ENCODE assay signal across 8 cellular contexts in genomic region chr19:21020298-21021227, GRCh38. TPM values are rescaled to one million over a fixed set of nuclear protein-coding genes. Genes with fewer than 3 reads are reported as not detected.
A peak's percentile ranks its signal among the peaks of the same experiment; 100 is the strongest.
DNase-seq lines count a peak whose midpoint lies in the region; ATAC-seq and TF ChIP-seq lines count a peak whose summit lies in the region.

Gene ZNF430 (plus strand): TSS chr19:21020657. CDS start chr19:21020801, 144 bp downstream.

- H4K20me1 ChIP-seq in OCI-LY3 (ENCODE audit: insufficient read depth, low read length), result peaks cover 10% of the 10 kb centered on the region

- peak within 1 kb of the TSS; percentile 94 for H3K9ac ChIP-seq in OCI-LY3 (ENCODE audit: low read length)

- peak within 1 kb of the TSS; percentile 80 for H3K27ac ChIP-seq in OCI-LY3 (ENCODE audit: low read length)

- peak within 1 kb of the TSS; percentile 54 for H3K4me2 ChIP-seq in OCI-LY3 (ENCODE audit: low read length)

- peaks cover 47% of the 10 kb centered on the region for H3K79me2 ChIP-seq in OCI-LY3 (ENCODE audit: low read length)

- peaks cover 18% of the 10 kb centered on the region for H3K36me3 Mint-ChIP-seq in Calu3 (ENCODE audit: insufficient read depth, unreplicated experiment)

- intact Hi-C loops in Calu3 (cut with micrococcal nuclease; ENCODE audit: unreplicated experiment), result no loop called here

- peaks cover 27% of the 10 kb centered on the region for H3K36me3 ChIP-seq in OCI-LY3 (replicated peaks; ENCODE audit: low read depth, low read length)

- H3K9me3 ChIP-seq in OCI-LY3 (ENCODE audit: insufficient read depth, low read length), result no peaks in the 10 kb centered on the region

- no peak for TF ChIP-seq CTCF in Calu3 (IDR thresholded peaks at IDR 0.05; ENCODE audit: unreplicated experiment)
- no peak for TF ChIP-seq CTCF in OCI-LY3 (IDR thresholded peaks at IDR 0.05; ENCODE audit: low read depth, low read length)

- peaks cover 14% of the 10 kb centered on the region; the same call in 1 of the 2 replicates for H3K4me1 ChIP-seq in OCI-LY3 (ENCODE audit: low read length)

- ATAC-seq in GM21447 (IDR thresholded peaks at IDR 0.05; ENCODE audit: unreplicated experiment), result peak; percentile 97

- H3K27me3 ChIP-seq in OCI-LY3 (ENCODE audit: low read depth, low read length), result no peaks in the 10 kb centered on the region

- no peaks in the 10 kb centered on the region for H3K9me3 Mint-ChIP-seq in Calu3 (ENCODE audit: low read depth, unreplicated experiment)

- H3K4me3 Mint-ChIP-seq in Calu3 (ENCODE audit: low read depth, unreplicated experiment), result peak within 1 kb of the TSS; percentile 98

- TSS peak; percentile 54 for BruUV-seq in Calu3 (replicated peaks; lab: Mats Ljungman, UMichigan)

- peak; percentile 86 for DNase-seq in Calu3
- peak; percentile 88 for DNase-seq in HuH-7 (ENCODE audit: low spot score)
- peak; percentile 91 for DNase-seq in activated CD8-positive, alpha-beta memory T cell treated with anti-CD3 and anti-CD28 coated beads, Interleukin-2, amount 50 U/mL, for 48 hours
- peak; percentile 79 for DNase-seq in epidermal melanocyte (ENCODE audit: insufficient read length, low spot score)
- peak; percentile 91 for DNase-seq in middle frontal gyrus (ENCODE audit: extremely low spot score, low spot score)
- DNase-seq in stimulated activated CD8-positive, alpha-beta memory T cell treated with anti-CD3 and anti-CD28 coated beads, Interleukin-2, amount 100 ng/mL, for 48 hours (ENCODE audit: low read depth in 2 of 2), result peak; percentile 79 to 89

- peak within 1 kb of the TSS; percentile 96 for H3K27ac Mint-ChIP-seq in Calu3 (ENCODE audit: unreplicated experiment)

- H3K4me1 Mint-ChIP-seq in Calu3 (ENCODE audit: low read depth, unreplicated experiment), result peaks cover 8% of the 10 kb centered on the region

- CTCF ChIA-PET in Calu3 (lab: Charles Lee), result no interaction called here

- no peaks in the 10 kb centered on the region for H3K27me3 Mint-ChIP-seq in Calu3 (ENCODE audit: unreplicated experiment)

- H3K4me3 ChIP-seq in OCI-LY3 (ENCODE audit: low read length), result peak within 1 kb of the TSS; percentile 92

- peak within 1 kb of the TSS; percentile 94 for H2AFZ ChIP-seq in OCI-LY3 (ENCODE audit: low read depth, low read length)

RNA-seq across cellular contexts. Expression of gene ZNF430, which starts in this region (rescaled TPM):
- 5.0 and 6.1 TPM in 2 replicates for total RNA-seq in Calu3 (2022)

Comparison
In these comparisons a context has a peak if more than half of its experiments do, and no peak if none do; other contexts are left out.
1. Peak in every context shown above with its lines: DNase-seq, ATAC-seq, H3K4me3 ChIP-seq and H3K27ac ChIP-seq.